Comparison of ENCODE assay signal across 10 cellular contexts in genomic region chr13:24124789-24125476, GRCh38. TPM values are rescaled to one million over a fixed set of nuclear protein-coding genes. Genes with fewer than 3 reads are reported as not detected.
A peak's percentile ranks its signal among the peaks of the same experiment; 100 is the strongest.
DNase-seq lines count a peak whose midpoint lies in the region; ATAC-seq and TF ChIP-seq lines count a peak whose summit lies in the region.
"Had no signal": no experiment of that assay in that cellular context is flagged by ENCODE, and none has a peak within 500 bp of the region (broad histone marks: within the 10 kb centered on the region; RNA-seq: fewer than 3 reads in every experiment).

No MANE protein-coding gene starts in this region.

- POLR2A ChIA-PET in PC-9 (lab: Charles Lee; ENCODE audit: unreplicated experiment) = no interaction called here
- POLR2A ChIA-PET in RWPE1 (lab: Yijun Ruan, JAX; ENCODE audit: low non-redundant PET) = no interaction called here

- H3K36me3 ChIP-seq in neuron (ENCODE audit: insufficient read depth, low read length) = no peaks in the 10 kb centered on the region
- no peaks in the 10 kb centered on the region for H3K36me3 ChIP-seq in thyroid gland
- H3K36me3 ChIP-seq in PC-9 (ENCODE audit: low read depth) = no peaks in the 10 kb centered on the region
- H3K36me3 ChIP-seq: pancreas had no signal

- ATAC-seq in GM19035 (IDR thresholded peaks at IDR 0.05; ENCODE audit: unreplicated experiment) (peak; percentile 76), HG02571 (IDR thresholded peaks at IDR 0.05; ENCODE audit: unreplicated experiment) (peak; percentile 87), HG03558 (IDR thresholded peaks at IDR 0.05; ENCODE audit: extremely low read depth, unreplicated experiment) (peak; percentile 87)
- ATAC-seq: pancreas had no signal

- H3K9me3 ChIP-seq in neuron (ENCODE audit: low read length) (no peaks in the 10 kb centered on the region), thyroid gland (no peaks in the 10 kb centered on the region), PC-9 (ENCODE audit: insufficient read depth, low read depth) (no peaks in the 10 kb centered on the region)
- H3K9me3 ChIP-seq: pancreas had no signal

- no peak overlapping the region for H3K4me2 ChIP-seq in PC-9

- H3K4me3 ChIP-seq in neuron (ENCODE audit: low read length) = peak overlapping the region; percentile 2
- H3K4me3 ChIP-seq in thyroid gland (replicated peaks in 1 of 3) = no peak overlapping the region
- H3K4me3 ChIP-seq in PC-9 = no peak overlapping the region
- H3K4me3 ChIP-seq: pancreas had no signal

- CTCF ChIA-PET in PC-9 (lab: Charles Lee) = interaction anchor here (0.6 kb wide), 1 partner anchor 1142 kb away, joined by 13 read pairs; no protein-coding TSS in a partner anchor
- CTCF ChIA-PET in RWPE1 (lab: Yijun Ruan, JAX) = no interaction called here

- intact Hi-C loops in thyroid gland (cut with DNase I) (no loop called here), PC-9 (cut with micrococcal nuclease; ENCODE audit: unreplicated experiment) (no loop called here)

- no peak overlapping the region for H2AFZ ChIP-seq in neuron (ENCODE audit: low read depth, low read length)
- H2AFZ ChIP-seq in PC-9 = no peak overlapping the region

- 73 to 79% methylated on average over 9 of the region's 9 CpGs for WGBS in thyroid gland, 2 donors

- no peaks in the 10 kb centered on the region for H3K9me2 ChIP-seq in PC-9 (ENCODE audit: insufficient read depth)

- no TSS peak for BruUV-seq in PC-9 (replicated peaks; lab: Mats Ljungman, UMichigan)

- H3F3A ChIP-seq in PC-9 (ENCODE audit: insufficient read depth, low read depth) = peaks cover 25% of the 10 kb centered on the region

- TF ChIP-seq CTCF in thyroid gland (IDR thresholded peaks at IDR 0.05) = no peak
- no peak for TF ChIP-seq CTCF in PC-9 (conservative IDR thresholded peaks at IDR 0.05)
- TF ChIP-seq CTCF in RWPE1 (conservative IDR thresholded peaks at IDR 0.05; ENCODE audit: low read depth) = no peak

- H4K20me1 ChIP-seq in PC-9 (ENCODE audit: insufficient read depth) = no peaks in the 10 kb centered on the region

- peaks cover 20% of the 10 kb centered on the region for H3K4me1 ChIP-seq in neuron (ENCODE audit: insufficient read depth, low read length)
- peaks cover 5 to 9% of the 10 kb centered on the region in 2 donors for H3K4me1 ChIP-seq in thyroid gland
- peaks cover 50% of the 10 kb centered on the region for H3K4me1 ChIP-seq in PC-9 (replicated peaks; ENCODE audit: insufficient read depth)

- H3K27ac ChIP-seq in thyroid gland (no peak overlapping the region), PC-9 (no peak overlapping the region), RWPE1 (no peak overlapping the region)
- H3K27ac ChIP-seq: pancreas had no signal

- TF ChIP-seq POLR2A in thyroid gland (IDR thresholded peaks at IDR 0.05) = no peak

- DNase-seq in thyroid gland = no peak
- DNase-seq in PC-9 = no peak
- no peak for DNase-seq in H4 (ENCODE audit: low spot score)
- no peak for DNase-seq in RWPE1 (ENCODE audit: low spot score)
- DNase-seq: NCI-H1694 treated with DMSO at 0.1 percent for 48 hours, pancreas had no signal

- no peaks in the 10 kb centered on the region for H3K79me2 ChIP-seq in PC-9 (ENCODE audit: low read depth)

- H3K27me3 ChIP-seq in neuron (ENCODE audit: insufficient read depth, low read length) = no peaks in the 10 kb centered on the region
- no peaks in the 10 kb centered on the region for H3K27me3 ChIP-seq in thyroid gland
- H3K27me3 ChIP-seq in PC-9 (ENCODE audit: insufficient read depth, low read depth) = no peaks in the 10 kb centered on the region
- H3K27me3 ChIP-seq: pancreas had no signal

RNA-seq across cellular contexts. Expression of gene SPATA13, which starts 35.6 kb away (rescaled TPM):
- 10 to 100 TPM; 43.2 to 95.4 (median 51.1) TPM for total RNA-seq in thyroid gland
- total RNA-seq in PC-9 (2021) = 28.7 and 33.0 TPM in 2 replicates
- total RNA-seq in H4 (2014; rRNA removed; shearing (Covaris generic)) = 5.1 and 12.1 TPM in 2 replicates
